8 cellular contexts compared by ENCODE assay signal in genomic region chr10:60778214-60778977, GRCh38. TPM values are rescaled to one million over a fixed set of nuclear protein-coding genes. Genes with fewer than 3 reads are reported as not detected.
A peak's percentile ranks its signal among the peaks of the same experiment; 100 is the strongest.
DNase-seq lines count a peak whose midpoint lies in the region; ATAC-seq, FAIRE-seq and TF ChIP-seq lines count a peak whose summit lies in the region.

Gene CDK1, plus strand, starts transcription at chr10:60778478. Its CDS starts 1,688 bp downstream, at chr10:60780166.

- H3K4me1 ChIP-seq in Loucy (ENCODE audit: insufficient read depth, low read length, poor library complexity, severe bottlenecking), result peaks cover 24% of the 10 kb centered on the region

- peak within 1 kb of the TSS; percentile 98 for H3K4me2 ChIP-seq in Loucy (ENCODE audit: low read depth, low read length, poor library complexity, severe bottlenecking)

- H3K27me3 ChIP-seq in Loucy (ENCODE audit: insufficient read depth, low read length, poor library complexity, severe bottlenecking), result peaks cover 9% of the 10 kb centered on the region

- peaks cover 14% of the 10 kb centered on the region; the same call in 1 of the 2 replicates for H3K36me3 ChIP-seq in Loucy (ENCODE audit: insufficient read depth, low read length)

- no peaks in the 10 kb centered on the region for H3K9me3 Mint-ChIP-seq in nephron progenitor cell
- H3K9me3 Mint-ChIP-seq in stimulated activated naive CD8-positive, alpha-beta T cell treated with anti-CD3 and anti-CD28 coated beads, Interleukin-15, amount 100 ng/mL, for 72 hours, result no peaks in the 10 kb centered on the region

- peak within 1 kb of the TSS; percentile 92 for H3K27ac Mint-ChIP-seq in nephron progenitor cell
- peak within 1 kb of the TSS; percentile 99 to 100 for H3K27ac Mint-ChIP-seq in stimulated activated naive CD8-positive, alpha-beta T cell treated with anti-CD3 and anti-CD28 coated beads, Interleukin-15, amount 100 ng/mL, for 72 hours

- peak within 1 kb of the TSS; percentile 87 for H2AFZ ChIP-seq in Loucy (ENCODE audit: low read length)

- DNase-seq in ELF-1 (ENCODE audit: low read depth, low spot score) (peak; percentile 99), H54 (ENCODE audit: insufficient read length, low spot score) (peak; percentile 94), fibroblast of the aortic adventitia (ENCODE audit: low read depth) (peak; percentile 99), nephron progenitor cell (peak; percentile 94)
- peak; percentile 86 for DNase-seq in activated T-helper 9 cell treated with anti-CD3 and anti-CD28 coated beads, Interleukin-2, amount 50 U/mL, for 16 hours (ENCODE audit: low read depth)
- DNase-seq in stimulated activated naive CD8-positive, alpha-beta T cell treated with anti-CD3 and anti-CD28 coated beads, Interleukin-15, amount 100 ng/mL, for 72 hours, result peak; percentile 94 to 98

- no peak for TF ChIP-seq CTCF in Loucy (conservative IDR thresholded peaks at IDR 0.05; ENCODE audit: low read length)
- no peak for TF ChIP-seq CTCF in fibroblast of the aortic adventitia (IDR thresholded peaks at IDR 0.05; ENCODE audit: insufficient read depth, low read length)
- no peak for TF ChIP-seq CTCF in nephron progenitor cell (IDR thresholded peaks at IDR 0.05)

- TF ChIP-seq POLR2A in H54 (IDR thresholded peaks at IDR 0.05; ENCODE audit: low read depth, low read length), result peak; percentile 64
- TF ChIP-seq POLR2A in Raji (IDR thresholded peaks at IDR 0.05; ENCODE audit: insufficient read depth, low read depth, low read length), result peak; percentile 83

- peak within 1 kb of the TSS; percentile 99 for H3K9ac ChIP-seq in Loucy (ENCODE audit: low read depth, low read length, poor library complexity, severe bottlenecking)

- H3F3A ChIP-seq in Loucy (ENCODE audit: low read depth), result no peaks in the 10 kb centered on the region

- peak within 1 kb of the TSS; percentile 99 for H3K4me3 Mint-ChIP-seq in nephron progenitor cell
- peak within 1 kb of the TSS; percentile 95 to 100 for H3K4me3 Mint-ChIP-seq in stimulated activated naive CD8-positive, alpha-beta T cell treated with anti-CD3 and anti-CD28 coated beads, Interleukin-15, amount 100 ng/mL, for 72 hours

- ATAC-seq in stimulated activated naive CD8-positive, alpha-beta T cell treated with anti-CD3 and anti-CD28 coated beads, Interleukin-15, amount 100 ng/mL, for 72 hours, result peak; percentile 98

- peaks cover 53% of the 10 kb centered on the region for H3K79me2 ChIP-seq in Loucy (ENCODE audit: insufficient read depth, low read length)

- H3K36me3 Mint-ChIP-seq in nephron progenitor cell (ENCODE audit: low read depth), result peaks cover 19% of the 10 kb centered on the region

- peaks cover 3% of the 10 kb centered on the region for H3K27me3 Mint-ChIP-seq in nephron progenitor cell (ENCODE audit: low read depth, poor library complexity)
- peaks cover 17% of the 10 kb centered on the region for H3K27me3 Mint-ChIP-seq in stimulated activated naive CD8-positive, alpha-beta T cell treated with anti-CD3 and anti-CD28 coated beads, Interleukin-15, amount 100 ng/mL, for 72 hours

- H4K20me1 ChIP-seq in Loucy (ENCODE audit: insufficient read depth, low read length, poor library complexity, severe bottlenecking), result peaks cover 47% of the 10 kb centered on the region

- peak; percentile 100 for FAIRE-seq in H54 (lab: Jason Lieb, UNC)

- no peaks in the 10 kb centered on the region for H3K9me2 ChIP-seq in Loucy (replicated peaks; ENCODE audit: low read depth, low read length)

- peak within 1 kb of the TSS; percentile 95 for H3K4me3 ChIP-seq in Loucy (ENCODE audit: low read length, poor library complexity, severe bottlenecking)
- H3K4me3 ChIP-seq in fibroblast of the aortic adventitia (ENCODE audit: low read depth, low read length), result peak within 1 kb of the TSS; percentile 81

- H3K4me1 Mint-ChIP-seq in nephron progenitor cell, result peaks cover 37% of the 10 kb centered on the region
- H3K4me1 Mint-ChIP-seq in stimulated activated naive CD8-positive, alpha-beta T cell treated with anti-CD3 and anti-CD28 coated beads, Interleukin-15, amount 100 ng/mL, for 72 hours, result peaks cover 19% of the 10 kb centered on the region

- H3K9me3 ChIP-seq in Loucy (ENCODE audit: insufficient read depth, low read depth, low read length), result no peaks in the 10 kb centered on the region

RNA-seq across cellular contexts. Expression of gene CDK1, which starts in this region (rescaled TPM):
- 0.90 and 82.9 TPM in 2 replicates for total RNA-seq in fibroblast of the aortic adventitia (ENCODE audit: low replicate concordance)

Comparison
In these comparisons a context has a peak if more than half of its experiments do, and no peak if none do; other contexts are left out.
1. Peak in every context shown above with its lines: DNase-seq, ATAC-seq and H3K4me3 ChIP-seq.